Comparison of ENCODE assay signal across 8 cellular contexts in genomic region chr13:103883152-103883551, GRCh38.
DNase-seq lines count a peak whose midpoint lies in the region; ATAC-seq and TF ChIP-seq lines count a peak whose summit lies in the region.

No MANE protein-coding gene starts in this region.

- H3K4me1 ChIP-seq in adrenal gland (replicated peaks in 1 of 2) = peaks cover 0 to 3% of the 10 kb centered on the region in 2 donors

- no peaks in the 10 kb centered on the region for H3K36me3 ChIP-seq in adrenal gland (replicated peaks in 1 of 2)

- H3K4me3 ChIP-seq in adrenal gland = no peak overlapping the region

- DNase-seq in GM03348 (ENCODE audit: low spot score) (peak; percentile 12), NCI-H1694 treated with DMSO at 0.1 percent for 48 hours (lab: John Stamatoyannopoulos, UW) (peak; percentile 92), adrenal gland (peak; percentile 74 to 92 (median 85)), left cardiac atrium (peak; percentile 86), posterior vena cava (ENCODE audit: low spot score) (peak; percentile 92)

- H3K27ac ChIP-seq in adrenal gland = no peak overlapping the region

- ATAC-seq in left cardiac atrium (peak; percentile 87 to 99), GM21360 (IDR thresholded peaks at IDR 0.05; ENCODE audit: unreplicated experiment) (no peak), HG02678 (IDR thresholded peaks at IDR 0.05; ENCODE audit: unreplicated experiment) (no peak), GM19397 (IDR thresholded peaks at IDR 0.05; ENCODE audit: unreplicated experiment) (no peak)

- TF ChIP-seq CTCF in adrenal gland (IDR thresholded peaks at IDR 0.05) = peak; percentile 24 to 56 (median 49)

- intact Hi-C loops in adrenal gland (cut with DNase I) = no loop called here
- intact Hi-C loops in left cardiac atrium (cut with DNase I) = no loop called here
- intact Hi-C loops in posterior vena cava (cut with DNase I) = no loop called here

- WGBS in adrenal gland, 4 donors = 3 to 10% (median 3%) methylated on average over 7 to 8 of the region's 8 CpGs

- H3K27me3 ChIP-seq in adrenal gland = no peaks in the 10 kb centered on the region

- no peaks in the 10 kb centered on the region for H3K9me3 ChIP-seq in adrenal gland (replicated peaks in 1 of 3)

- TF ChIP-seq POLR2A in adrenal gland (IDR thresholded peaks at IDR 0.05) = no peak

Comparison
In these comparisons a context has a peak if more than half of its experiments do, and no peak if none do; other contexts are left out.
1. DNase-seq: peak in every context shown above with its lines; median percentile 92 in NCI-H1694 treated with DMSO at 0.1 percent for 48 hours; 92 in posterior vena cava; 86 in left cardiac atrium; 85 in adrenal gland; 12 in GM03348.
2. ATAC-seq: peak in left cardiac atrium (2 of 2); none in GM21360 (single experiment), HG02678 (single experiment) and GM19397 (single experiment).